Comparison of ENCODE assay signal across 28 cellular contexts in genomic region chr7:20929199-20929598, GRCh38.
"Had no signal": no experiment of that assay in that cellular context is flagged by ENCODE, and none has a peak within 500 bp of the region (broad histone marks: within the 10 kb centered on the region; RNA-seq: fewer than 3 reads in every experiment).

No MANE protein-coding gene starts in this region.

- H3K27me3 ChIP-seq: neural progenitor cell, ovary, spleen, suprapubic skin, testis, tibial artery, transverse colon, upper lobe of right lung, uterus had no signal

- H3K9ac ChIP-seq: neural progenitor cell, parathyroid adenoma had no signal

- DNase-seq: natural killer cell; occipital lobe; ovary; posterior cingulate gyrus; psoas muscle; right cardiac atrium; spleen; stimulated activated CD4-positive, alpha-beta T cell treated with anti-CD3 and anti-CD28 coated beads, Interleukin-12 subunit alpha, Interleukin-12 subunit beta, amount 100 ng/mL, for 4 hours; stimulated activated CD4-positive, alpha-beta T cell treated with anti-CD3 and anti-CD28 coated beads, Interleukin-1b, Interleukin-23, amount 100 ng/mL, for 48 hours; stimulated activated CD4-positive, alpha-beta T cell treated with anti-CD3 and anti-CD28 coated beads, Interleukin-4, amount 100 ng/mL, for 1 hour; stimulated activated CD4-positive, alpha-beta T cell treated with anti-CD3 and anti-CD28 coated beads, Interleukin-4, amount 100 ng/mL, for 4 hours; stimulated activated CD8-positive, alpha-beta memory T cell treated with anti-CD3 and anti-CD28 coated beads, Interleukin-4, amount 100 ng/mL, for 48 hours; stimulated activated naive CD4-positive, alpha-beta T cell; stimulated activated naive CD8-positive, alpha-beta T cell treated with anti-CD3 and anti-CD28 coated beads, Interleukin-15, amount 100 ng/mL, for 72 hours; stimulated activated naive CD8-positive, alpha-beta T cell treated with anti-CD3 and anti-CD28 coated beads, Interleukin-15, Interleukin-2, amounts not matched to agents 100 U/mL and 50 U/mL, for 24 hours; substantia nigra; testis; tibial artery; transverse colon; upper lobe of right lung; uterus had no signal

- H3K4me3 ChIP-seq: neural progenitor cell, ovary, psoas muscle, skin epidermis, smooth muscle cell, spleen, suprapubic skin, testis, tibial artery, transverse colon, upper lobe of right lung, uterus had no signal

- H3K4me1 ChIP-seq: neural progenitor cell, parathyroid adenoma, psoas muscle, spleen, suprapubic skin, testis, tibial artery, transverse colon, upper lobe of right lung, uterus had no signal

- H2AFZ ChIP-seq: neural progenitor cell, parathyroid adenoma had no signal

- ATAC-seq: natural killer cell; psoas muscle; right cardiac atrium; sciatic nerve; stimulated activated memory B cell treated with anti-CD40 and anti-IgM and Interleukin-4, amounts not matched to agents 10 μg/mL and 1 μg/mL and 100 μg/mL, for 72 hours; stimulated activated naive CD8-positive, alpha-beta T cell treated with anti-CD3 and anti-CD28 coated beads, Interleukin-15, amount 100 ng/mL, for 72 hours; stimulated activated naive CD8-positive, alpha-beta T cell treated with anti-CD3 and anti-CD28 coated beads, Interleukin-15, Interleukin-2, amounts not matched to agents 100 U/mL and 50 U/mL, for 24 hours; upper lobe of right lung had no signal

- H3K4me2 ChIP-seq: neural progenitor cell, smooth muscle cell had no signal

- H3K36me3 ChIP-seq: neural progenitor cell, ovary, spleen, suprapubic skin, tibial artery, transverse colon, upper lobe of right lung, uterus had no signal

- H3K79me2 ChIP-seq: parathyroid adenoma had no signal

- H3K9me3 ChIP-seq: ovary, suprapubic skin, testis, tibial artery, transverse colon, upper lobe of right lung, uterus had no signal
